26 cellular contexts compared by ENCODE assay signal in genomic region chr15:45450468-45450867, GRCh38.
DNase-seq lines count a peak whose midpoint lies in the region; ATAC-seq and TF ChIP-seq lines count a peak whose summit lies in the region.
"Had no signal": no experiment of that assay in that cellular context is flagged by ENCODE, and none has a peak within 500 bp of the region (broad histone marks: within the 10 kb centered on the region; RNA-seq: fewer than 3 reads in every experiment).

No MANE protein-coding gene starts in this region.

- H3K9me3 ChIP-seq in PC-9 (ENCODE audit: insufficient read depth, low read depth) = no peaks in the 10 kb centered on the region
- H3K9me3 ChIP-seq in mucosa of rectum (ENCODE audit: control insufficient read depth in 2 of 2, low read length in 2 of 2) = no peaks in the 10 kb centered on the region
- no peaks in the 10 kb centered on the region for H3K9me3 ChIP-seq in upper lobe of right lung
- H3K9me3 ChIP-seq: esophagus muscularis mucosa, heart left ventricle, SJSA1, testis had no signal

- H3F3A ChIP-seq in PC-9 (ENCODE audit: insufficient read depth, low read depth) = peaks cover 53% of the 10 kb centered on the region; the same call in 1 of the 2 replicates

- peak overlapping the region; percentile 84 for H3K27ac Mint-ChIP-seq in dendritic cell treated with granulocyte-macrophage colony-stimulating factor and Interleukin-4, amounts not matched to agents 40 ng/mL and 50 ng/mL, for 4 days
- H3K27ac Mint-ChIP-seq: activated naive CD8-positive, alpha-beta T cell; mesothelial cell of epicardium; nephron had no signal

- H3K9me3 Mint-ChIP-seq in dendritic cell treated with granulocyte-macrophage colony-stimulating factor and Interleukin-4, amounts not matched to agents 40 ng/mL and 50 ng/mL, for 4 days = no peaks in the 10 kb centered on the region
- H3K9me3 Mint-ChIP-seq: nephron had no signal

- H3K79me2 ChIP-seq in PC-9 (ENCODE audit: low read depth) = 0 out of 2 replicates have a peak, but pooled peaks cover 3% of the 10 kb centered on the region

- H3K4me3 Mint-ChIP-seq in dendritic cell treated with granulocyte-macrophage colony-stimulating factor and Interleukin-4, amounts not matched to agents 40 ng/mL and 50 ng/mL, for 4 days = no peak overlapping the region
- H3K4me3 Mint-ChIP-seq: activated naive CD8-positive, alpha-beta T cell; H9; mesothelial cell of epicardium; nephron had no signal

- H3K4me1 ChIP-seq in PC-9 (replicated peaks; ENCODE audit: insufficient read depth) (peaks cover 69% of the 10 kb centered on the region), mucosa of rectum (ENCODE audit: control insufficient read depth in 2 of 2, insufficient read depth in 2 of 2, low read length in 2 of 2) (peaks cover 45 to 63% of the 10 kb centered on the region in 2 donors), upper lobe of right lung (peaks cover 19% of the 10 kb centered on the region)
- H3K4me1 ChIP-seq: testis had no signal

- H4K20me1 ChIP-seq in PC-9 (ENCODE audit: insufficient read depth) = no peaks in the 10 kb centered on the region

- peaks cover 90% of the 10 kb centered on the region for H3K4me1 Mint-ChIP-seq in dendritic cell treated with granulocyte-macrophage colony-stimulating factor and Interleukin-4, amounts not matched to agents 40 ng/mL and 50 ng/mL, for 4 days (ENCODE audit: low read depth)
- H3K4me1 Mint-ChIP-seq: mesothelial cell of epicardium, nephron had no signal

- BruUV-seq in PC-9 (replicated peaks; lab: Mats Ljungman, UMichigan) = TSS peak; percentile 81

- H3K36me3 Mint-ChIP-seq in dendritic cell treated with granulocyte-macrophage colony-stimulating factor and Interleukin-4, amounts not matched to agents 40 ng/mL and 50 ng/mL, for 4 days (ENCODE audit: low read depth) = no peaks in the 10 kb centered on the region
- H3K36me3 Mint-ChIP-seq: activated naive CD8-positive, alpha-beta T cell had no signal

- H3K36me3 ChIP-seq in PC-9 (ENCODE audit: low read depth) = no peaks in the 10 kb centered on the region
- H3K36me3 ChIP-seq in mucosa of rectum (ENCODE audit: control insufficient read depth in 2 of 2, insufficient read depth in 2 of 2, low read length in 2 of 2) = no peaks in the 10 kb centered on the region
- no peaks in the 10 kb centered on the region for H3K36me3 ChIP-seq in upper lobe of right lung
- H3K36me3 ChIP-seq: esophagus muscularis mucosa, heart left ventricle, SJSA1 had no signal

- H3K9me2 ChIP-seq in PC-9 (ENCODE audit: insufficient read depth) = no peaks in the 10 kb centered on the region

- H3K27me3 ChIP-seq in PC-9 (ENCODE audit: insufficient read depth, low read depth) = no peaks in the 10 kb centered on the region
- H3K27me3 ChIP-seq in mucosa of rectum (ENCODE audit: control insufficient read depth in 2 of 2, insufficient read depth in 2 of 2, low read length in 2 of 2) = no peaks in the 10 kb centered on the region
- H3K27me3 ChIP-seq in upper lobe of right lung = no peaks in the 10 kb centered on the region
- H3K27me3 ChIP-seq: esophagus muscularis mucosa, SJSA1, testis had no signal

- intact Hi-C loops in PC-9 (cut with micrococcal nuclease; ENCODE audit: unreplicated experiment) (no loop called here), upper lobe of right lung (cut with DNase I) (no loop called here)
- intact Hi-C loops in dendritic cell treated with granulocyte-macrophage colony-stimulating factor and Interleukin-4, amounts not matched to agents 40 ng/mL and 50 ng/mL, for 4 days (cut with micrococcal nuclease) = no loop called here

- 0 out of 2 replicates have a peak overlapping the region, but pooled peaks have one; percentile 46 for H2AFZ ChIP-seq in PC-9

- DNase-seq in PC-9 (no peak), upper lobe of right lung (no peak), ureter (ENCODE audit: low spot score) (no peak), DMS53 (lab: John Stamatoyannopoulos, UW) (no peak), NCI-H2196 (lab: John Stamatoyannopoulos, UW; ENCODE audit: unreplicated experiment) (no peak)
- DNase-seq: activated CD4-positive, alpha-beta T cell treated with anti-CD3 and anti-CD28 coated beads for 48 hours; activated effector memory CD4-positive, alpha-beta T cell treated with Interleukin-2 at 50 U/mL for 16 hours; activated T-cell treated with anti-CD3 and anti-CD28 coated beads, Interleukin-2, amount 50 U/mL, for 1 hour; anterior cingulate cortex; C1 segment of cervical spinal cord; DND-41; foreskin melanocyte; H9; heart left ventricle; NCI-H2107; NCI-H748 treated with DMSO at 0.1 percent for 48 hours; stimulated activated naive CD4-positive, alpha-beta T cell; T1000; testis had no signal

- CTCF ChIA-PET in PC-9 (lab: Charles Lee) = interaction anchor here (1.0 kb wide), 1 partner anchor 12 kb away, joined by 3 read pairs; no protein-coding TSS in a partner anchor

- no peaks in the 10 kb centered on the region for H3K27me3 Mint-ChIP-seq in dendritic cell treated with granulocyte-macrophage colony-stimulating factor and Interleukin-4, amounts not matched to agents 40 ng/mL and 50 ng/mL, for 4 days
- H3K27me3 Mint-ChIP-seq: activated naive CD8-positive, alpha-beta T cell had no signal

- peak overlapping the region; percentile 77 for H3K4me2 ChIP-seq in PC-9

- peak overlapping the region; percentile 85 to 88 for H3K9ac ChIP-seq in mucosa of rectum (ENCODE audit: low read depth in 1 of 2, low read length in 2 of 2)

- H3K27ac ChIP-seq in PC-9 = peak overlapping the region; percentile 92
- peak overlapping the region; percentile 95 to 96 for H3K27ac ChIP-seq in mucosa of rectum (ENCODE audit: low read depth in 2 of 2, low read length in 2 of 2)
- peak overlapping the region; percentile 30 for H3K27ac ChIP-seq in upper lobe of right lung
- H3K27ac ChIP-seq: esophagus muscularis mucosa, heart left ventricle, SJSA1, testis had no signal

- ATAC-seq in upper lobe of right lung = no peak
- ATAC-seq: heart left ventricle had no signal

- H3K4me3 ChIP-seq in PC-9 = peak overlapping the region; percentile 24; the same call in 1 of the 2 replicates
- peak overlapping the region; percentile 78 to 80 for H3K4me3 ChIP-seq in mucosa of rectum (ENCODE audit: low read length in 2 of 2)
- peak overlapping the region; percentile 10 for H3K4me3 ChIP-seq in upper lobe of right lung
- H3K4me3 ChIP-seq: esophagus muscularis mucosa, heart left ventricle, SJSA1, testis had no signal

- POLR2A ChIA-PET in PC-9 (lab: Charles Lee; ENCODE audit: unreplicated experiment) = no interaction called here

- TF ChIP-seq CTCF in PC-9 (conservative IDR thresholded peaks at IDR 0.05) (no peak), upper lobe of right lung (IDR thresholded peaks at IDR 0.05) (no peak)

Comparison
In these comparisons a context has a peak if more than half of its experiments do, and no peak if none do; other contexts are left out.
1. H3K27ac ChIP-seq: peak in every context shown above with its lines; median percentile 96 in mucosa of rectum; 92 in PC-9; 30 in upper lobe of right lung.
2. H3K4me3 ChIP-seq: peak in every context shown above with its lines; median percentile 79 in mucosa of rectum; 24 in PC-9; 10 in upper lobe of right lung.